In the genomic region with DNA sequence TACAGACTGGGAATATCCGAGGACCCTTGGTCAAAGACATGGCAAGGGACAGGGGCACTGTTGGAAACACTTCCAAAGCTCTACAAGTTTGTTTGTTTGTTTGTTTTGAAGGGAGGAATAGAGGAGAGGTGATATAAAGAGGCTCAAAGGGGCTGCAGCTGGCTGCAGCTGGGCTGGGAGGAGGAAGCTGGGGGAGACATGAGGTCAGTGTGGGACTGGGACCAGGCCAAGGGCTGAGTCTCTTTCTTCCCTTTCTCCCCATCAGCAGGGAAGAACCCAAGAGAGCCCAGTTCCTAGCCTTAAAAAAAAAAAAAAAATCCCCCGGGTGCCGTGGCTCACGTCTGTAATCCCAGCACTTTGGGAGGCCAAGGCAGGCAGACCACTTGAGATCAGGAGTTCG, we compare ENCODE assay signal across 1 cellular context.
A peak's percentile ranks its signal among the peaks of the same experiment; 100 is the strongest.
TF ChIP-seq lines count a peak whose summit lies in the region.

No MANE protein-coding gene starts in this region.

TF ChIP-seq in K562, 482 proteins besides CTCF, POLR2A, EP300 and RAD21:
- TF ChIP-seq PURB (CRISPR knock-in tag; IDR thresholded peaks at IDR 0.05; ENCODE audit: low read depth) (no peak), ZNF274 (IDR thresholded peaks at IDR 0.05; ENCODE audit: borderline replicate concordance, low read depth, low read length) (no peak), NFRKB (IDR thresholded peaks at IDR 0.05; ENCODE audit: low read depth) (0 out of 2 replicates have a peak, but pooled peaks have one; percentile 30), ZSCAN32 (CRISPR knock-in tag; IDR thresholded peaks at IDR 0.05) (no peak), GMEB1 (CRISPR knock-in tag; IDR thresholded peaks at IDR 0.05) (no peak), CHD1 (IDR thresholded peaks at IDR 0.05; ENCODE audit: low read length) (peak; percentile 9), SMAD3 (CRISPR knock-in tag; conservative IDR thresholded peaks at IDR 0.05) (no peak), HDAC1 (IDR thresholded peaks at IDR 0.05) (no peak), TSHZ1 (CRISPR knock-in tag; IDR thresholded peaks at IDR 0.05) (no peak), HNRNPLL (IDR thresholded peaks at IDR 0.05; ENCODE audit: low read depth, low read length, poor library complexity, severe bottlenecking) (no peak), NR2F6 (CRISPR knock-in tag; IDR thresholded peaks at IDR 0.05) (no peak), ZNF41 (CRISPR knock-in tag; conservative IDR thresholded peaks at IDR 0.05) (no peak), PHF8 (IDR thresholded peaks at IDR 0.05; ENCODE audit: borderline replicate concordance, low read length) (no peak)
